1 cellular context compared by ENCODE assay signal in genomic region chr20:49106332-49106731, GRCh38.
A peak's percentile ranks its signal among the peaks of the same experiment; 100 is the strongest.
TF ChIP-seq lines count a peak whose summit lies in the region.

No MANE protein-coding gene starts in this region.

TF ChIP-seq in HepG2, 621 proteins besides CTCF, POLR2A, EP300 and RAD21 (continued from another document):
- 0 out of 2 replicates have a peak, but pooled peaks have one; percentile 35 for TF ChIP-seq ZSCAN5A (CRISPR knock-in tag; IDR thresholded peaks at IDR 0.05; ENCODE audit: borderline replicate concordance)
- no peak for TF ChIP-seq PRDM4 (CRISPR knock-in tag; IDR thresholded peaks at IDR 0.05; ENCODE audit: borderline replicate concordance)
- peak; percentile 58; the same call in 1 of the 2 replicates for TF ChIP-seq POLR2G (IDR thresholded peaks at IDR 0.05; ENCODE audit: low read depth, low read length)
